Comparison of ENCODE assay signal across 29 cellular contexts in the genomic region with DNA sequence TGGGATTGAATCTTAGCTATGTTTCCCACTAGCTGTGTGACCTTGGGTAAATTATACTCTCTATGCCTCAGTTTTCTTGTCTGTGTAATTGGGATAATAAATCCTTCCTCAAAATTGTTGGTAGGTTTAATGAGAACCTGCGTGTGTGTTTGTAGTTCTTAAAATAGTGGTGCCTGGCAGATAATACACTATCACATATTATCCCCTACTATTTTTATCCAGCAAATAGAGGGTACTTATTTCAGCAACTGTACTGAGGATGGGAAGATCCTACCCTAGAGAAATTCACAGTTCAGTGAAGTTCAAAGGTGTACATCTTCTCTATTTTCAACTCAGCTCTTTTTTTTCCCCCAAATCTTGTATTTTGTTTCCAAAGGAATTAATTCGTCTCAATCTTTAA.
"Had no signal": no experiment of that assay in that cellular context is flagged by ENCODE, and none has a peak within 500 bp of the region (broad histone marks: within the 10 kb centered on the region; RNA-seq: fewer than 3 reads in every experiment).

No MANE protein-coding gene starts in this region.

- H3K4me3 ChIP-seq: colonic mucosa, esophagus squamous epithelium, gastrocnemius medialis, hepatocyte, left ventricle myocardium inferior, lower lobe of right lung, mucosa of descending colon had no signal

- DNase-seq: colonic mucosa; cortex of kidney; effector CD8-positive, alpha-beta T cell; effector memory CD8-positive, alpha-beta T cell; endodermal cell; erythroblast; esophagus squamous epithelium; foreskin fibroblast; foreskin melanocyte; gastrocnemius medialis; glutamatergic neuron; head of caudate nucleus; hypothalamus; immature natural killer cell; islet precursor cell; kidney; kidney glomerular epithelial cell; left colon; left ventricle myocardium inferior; lower lobe of right lung; mesenchymal stem cell; mucosa of descending colon had no signal

- H3K4me1 Mint-ChIP-seq: endodermal cell, mesothelial cell of epicardium had no signal

- H3K27me3 Mint-ChIP-seq: dendritic cell treated with granulocyte-macrophage colony-stimulating factor and Interleukin-4, amounts not matched to agents 40 ng/mL and 50 ng/mL, for 4 days; effector memory CD8-positive, alpha-beta T cell had no signal

- H3K9me3 Mint-ChIP-seq: dendritic cell treated with granulocyte-macrophage colony-stimulating factor and Interleukin-4, amounts not matched to agents 40 ng/mL and 50 ng/mL, for 4 days; effector memory CD8-positive, alpha-beta T cell; immature natural killer cell had no signal

- H3K27ac Mint-ChIP-seq: dendritic cell treated with granulocyte-macrophage colony-stimulating factor and Interleukin-4, amounts not matched to agents 40 ng/mL and 50 ng/mL, for 4 days; endodermal cell; immature natural killer cell; mesothelial cell of epicardium had no signal

- FAIRE-seq: endometrium, kidney had no signal

- H3K9me3 ChIP-seq: colonic mucosa, esophagus squamous epithelium, mucosa of descending colon had no signal

- H3K27me3 ChIP-seq: colonic mucosa, esophagus squamous epithelium, gastrocnemius medialis, hepatocyte had no signal

- H3K27ac ChIP-seq: colonic mucosa, epithelial cell of prostate, esophagus squamous epithelium, gastrocnemius medialis, hepatocyte, left ventricle myocardium inferior, lower lobe of right lung had no signal

- H3K4me1 ChIP-seq: colonic mucosa, esophagus squamous epithelium, left ventricle myocardium inferior, lower lobe of right lung had no signal

- ATAC-seq: effector memory CD8-positive, alpha-beta T cell; esophagus mucosa; gastrocnemius medialis; left colon; left lobe of liver; lower lobe of right lung; mucosa of descending colon had no signal

- H3K4me3 Mint-ChIP-seq: dendritic cell treated with granulocyte-macrophage colony-stimulating factor and Interleukin-4, amounts not matched to agents 40 ng/mL and 50 ng/mL, for 4 days; effector memory CD8-positive, alpha-beta T cell; endodermal cell; immature natural killer cell; mesothelial cell of epicardium had no signal
